ENCODE assay signal across 16 cellular contexts in genomic region chr7:9981950-9982349, GRCh38.
"Had no signal": no experiment of that assay in that cellular context is flagged by ENCODE, and none has a peak within 500 bp of the region (broad histone marks: within the 10 kb centered on the region; RNA-seq: fewer than 3 reads in every experiment).

No MANE protein-coding gene starts in this region.

- H3K4me3 ChIP-seq: ascending aorta, gastrocnemius medialis, heart left ventricle, mucosa of descending colon, right atrium auricular region, thyroid gland had no signal

- H3K27me3 ChIP-seq: ascending aorta, gastrocnemius medialis, heart left ventricle, right atrium auricular region, thyroid gland had no signal

- H3K4me1 ChIP-seq: ascending aorta, gastrocnemius medialis, heart left ventricle, right atrium auricular region, thyroid gland had no signal

- H3K27ac ChIP-seq: ascending aorta, gastrocnemius medialis, heart left ventricle, right atrium auricular region, thyroid gland, WERI-Rb-1 had no signal

- DNase-seq: activated CD4-positive, alpha-beta T cell treated with anti-CD3 and anti-CD28 coated beads, Interleukin-2, amount 50 U/mL, for 4 hours; activated gamma-delta T cell; cerebellar nuclear complex; cortex of kidney; gastrocnemius medialis; heart left ventricle; kidney glomerular epithelial cell; mucosa of descending colon; naive B cell; stimulated activated CD4-positive, alpha-beta T cell treated with anti-CD3 and anti-CD28 coated beads, Interleukin-2, amount 100 ng/mL, for 24 hours; stimulated activated naive CD4-positive, alpha-beta T cell treated with Interleukin-2 at 50 U/mL for 16 hours; T-helper 9 cell; thyroid gland; WERI-Rb-1 had no signal

- H3K36me3 ChIP-seq: ascending aorta, gastrocnemius medialis, heart left ventricle, right atrium auricular region, thyroid gland, WERI-Rb-1 had no signal

- H3K9me3 ChIP-seq: ascending aorta, gastrocnemius medialis, right atrium auricular region, thyroid gland had no signal
